In the genomic region with DNA sequence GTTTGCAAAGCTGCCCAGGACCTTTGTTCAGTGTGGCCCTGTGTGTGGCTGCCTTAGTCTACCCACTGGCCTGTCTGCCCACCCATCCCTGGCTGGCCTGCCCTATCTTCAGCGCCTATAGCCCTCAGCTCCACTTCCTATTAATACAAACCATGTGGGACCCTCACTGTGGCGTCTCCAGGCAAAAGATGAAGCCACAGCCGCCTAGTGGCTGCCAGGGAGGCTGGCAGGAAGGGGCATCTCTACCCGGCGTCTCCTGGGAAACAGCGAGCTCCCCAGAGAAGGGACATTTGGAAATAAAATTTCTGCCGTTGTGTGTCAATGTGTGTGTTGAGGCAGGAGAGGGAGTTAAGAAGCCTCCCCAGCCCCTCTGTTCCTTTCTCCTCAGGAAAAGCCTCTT, we compare ENCODE assay signal across 1 cellular context.
TF ChIP-seq lines count a peak whose summit lies in the region.

No MANE protein-coding gene starts in this region.

TF ChIP-seq in endothelial cell of umbilical vein, 7 proteins besides CTCF, POLR2A, EP300 and RAD21:
- TF ChIP-seq JUN (IDR thresholded peaks at IDR 0.05; ENCODE audit: borderline replicate concordance, insufficient read depth, insufficient read length, low read depth) = no peak
- no peak for TF ChIP-seq GATA2 (IDR thresholded peaks at IDR 0.05; ENCODE audit: insufficient read depth, insufficient read length, low read depth, low read length)
- TF ChIP-seq FOS (IDR thresholded peaks at IDR 0.05; ENCODE audit: borderline replicate concordance, insufficient read depth, low read length) = no peak
